Comparison of ENCODE assay signal across 29 cellular contexts in the genomic region with DNA sequence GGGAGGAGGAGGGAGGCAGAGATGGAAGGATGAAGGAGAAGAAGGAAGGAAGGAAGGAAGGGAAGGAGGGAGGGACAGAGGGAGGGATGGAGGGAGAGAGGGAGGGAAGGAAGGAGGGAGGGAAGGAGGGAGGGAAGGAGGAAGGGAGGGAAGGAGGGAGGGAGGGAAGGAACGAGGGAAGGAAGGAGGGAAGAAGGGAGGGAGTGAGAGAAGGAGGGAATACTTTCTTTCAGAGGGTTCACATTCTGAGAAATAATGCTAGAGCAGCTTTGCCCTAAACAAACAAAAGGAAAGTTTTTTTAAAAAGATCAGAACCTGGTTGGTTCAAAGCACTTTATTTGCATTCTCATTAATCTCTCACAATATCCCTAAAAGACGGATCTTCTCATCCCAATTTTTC.
"Had no signal": no experiment of that assay in that cellular context is flagged by ENCODE, and none has a peak within 500 bp of the region (broad histone marks: within the 10 kb centered on the region; RNA-seq: fewer than 3 reads in every experiment).

No MANE protein-coding gene starts in this region.

- H2AFZ ChIP-seq: neural progenitor cell, parathyroid adenoma had no signal

- H3K4me3 ChIP-seq: neural progenitor cell, ovary, psoas muscle, skin epidermis, smooth muscle cell, spleen, suprapubic skin, testis, tibial artery, transverse colon, upper lobe of right lung, vagina had no signal

- H3K79me2 ChIP-seq: parathyroid adenoma had no signal

- H3K4me1 ChIP-seq: parathyroid adenoma, testis had no signal

- H3K4me2 ChIP-seq: neural progenitor cell, smooth muscle cell had no signal

- H3K27me3 ChIP-seq: neural progenitor cell, ovary, testis, transverse colon, upper lobe of right lung, vagina had no signal

- DNase-seq: naive thymus-derived CD4-positive, alpha-beta T cell; natural killer cell; occipital lobe; ovary; posterior cingulate gyrus; psoas muscle; right cardiac atrium; spleen; stimulated activated CD4-positive, alpha-beta T cell treated with anti-CD3 and anti-CD28 coated beads, Interleukin-12 subunit alpha, Interleukin-12 subunit beta, amount 100 ng/mL, for 4 hours; stimulated activated CD4-positive, alpha-beta T cell treated with anti-CD3 and anti-CD28 coated beads, Interleukin-1b, Interleukin-23, amount 100 ng/mL, for 48 hours; stimulated activated CD4-positive, alpha-beta T cell treated with anti-CD3 and anti-CD28 coated beads, Interleukin-4, amount 100 ng/mL, for 1 hour; stimulated activated CD4-positive, alpha-beta T cell treated with anti-CD3 and anti-CD28 coated beads, Interleukin-4, amount 100 ng/mL, for 4 hours; stimulated activated CD8-positive, alpha-beta memory T cell treated with anti-CD3 and anti-CD28 coated beads, Interleukin-4, amount 100 ng/mL, for 48 hours; stimulated activated naive CD4-positive, alpha-beta T cell; stimulated activated naive CD8-positive, alpha-beta T cell treated with anti-CD3 and anti-CD28 coated beads, Interleukin-15, amount 100 ng/mL, for 72 hours; stimulated activated naive CD8-positive, alpha-beta T cell treated with anti-CD3 and anti-CD28 coated beads, Interleukin-15, Interleukin-2, amounts not matched to agents 100 U/mL and 50 U/mL, for 24 hours; substantia nigra; testis; tibial artery; transverse colon; upper lobe of right lung had no signal

- H3K36me3 ChIP-seq: neural progenitor cell, ovary, spleen, suprapubic skin, tibial artery, transverse colon, upper lobe of right lung, vagina had no signal

- H3K9me3 ChIP-seq: ovary, psoas muscle, spleen, suprapubic skin, testis, tibial artery, transverse colon, upper lobe of right lung, vagina had no signal

- ATAC-seq: naive thymus-derived CD4-positive, alpha-beta T cell; natural killer cell; psoas muscle; right cardiac atrium; sciatic nerve; stimulated activated memory B cell treated with anti-CD40 and anti-IgM and Interleukin-4, amounts not matched to agents 10 μg/mL and 1 μg/mL and 100 μg/mL, for 72 hours; stimulated activated naive CD8-positive, alpha-beta T cell treated with anti-CD3 and anti-CD28 coated beads, Interleukin-15, amount 100 ng/mL, for 72 hours; stimulated activated naive CD8-positive, alpha-beta T cell treated with anti-CD3 and anti-CD28 coated beads, Interleukin-15, Interleukin-2, amounts not matched to agents 100 U/mL and 50 U/mL, for 24 hours; upper lobe of right lung had no signal

- H3K27ac ChIP-seq: neural progenitor cell, ovary, parathyroid adenoma, psoas muscle, skin epidermis, spleen, suprapubic skin, testis, tibial artery, transverse colon, upper lobe of right lung, vagina had no signal

- H3K9ac ChIP-seq: neural progenitor cell, parathyroid adenoma had no signal
